ENCODE assay signal across 28 cellular contexts in genomic region chr15:80912673-80913072, GRCh38.
"Had no signal": no experiment of that assay in that cellular context is flagged by ENCODE, and none has a peak within 500 bp of the region (broad histone marks: within the 10 kb centered on the region; RNA-seq: fewer than 3 reads in every experiment).

No MANE protein-coding gene starts in this region.

- H3K27ac ChIP-seq: brain microvascular endothelial cell, cardiac muscle cell, SK-N-MC had no signal

- ATAC-seq: activated CD4-positive, alpha-beta T cell treated with anti-CD3 and anti-CD28 coated beads for 36 hours; activated T-helper 17 cell treated with anti-CD3 and anti-CD28 coated beads, Interleukin-2, amount 50 U/mL, for 72 hours; Panc1; Right ventricle myocardium inferior; T-cell had no signal

- H3K4me3 ChIP-seq: cardiac muscle cell, SK-N-MC had no signal

- DNase-seq: activated CD4-positive, alpha-beta memory T cell treated with anti-CD3 and anti-CD28 coated beads, Interleukin-2, amount 10 ng/mL, durations not matched to agents 7 days and 5 days; activated CD4-positive, alpha-beta T cell treated with anti-CD3 and anti-CD28 coated beads for 36 hours; activated CD4-positive, alpha-beta T cell treated with anti-CD3 and anti-CD28 coated beads, Interleukin-2, amount 50 U/mL, for 1 hour; activated gamma-delta T cell; activated naive CD4-positive, alpha-beta T cell treated with anti-CD3 and anti-CD28 coated beads for 36 hours; activated T-cell treated with anti-CD3 and anti-CD28 coated beads for 4 hours; activated T-cell treated with anti-CD3 and anti-CD28 coated beads, Interleukin-2, amount 50 U/mL, for 48 hours; brain microvascular endothelial cell; MV-4-11; NCI-H1105; NCI-H1436; NCI-H1694 treated with DMSO at 0.1 percent for 48 hours; NCI-H2029 treated with DMSO at 0.1 percent for 48 hours; NCI-H345; NCI-H510A; NCI-H526 treated with DMSO at 0.1 percent for 48 hours; NCI-H82; OCI-M1; RPMI8226; T-cell; T-helper 2 cell; T1000 had no signal

- H3K27me3 ChIP-seq: brain microvascular endothelial cell, cardiac muscle cell had no signal

- H3K36me3 ChIP-seq: brain microvascular endothelial cell, cardiac muscle cell had no signal

- FAIRE-seq: TTC549 had no signal
